Comparison of ENCODE assay signal across 8 cellular contexts in the genomic region with DNA sequence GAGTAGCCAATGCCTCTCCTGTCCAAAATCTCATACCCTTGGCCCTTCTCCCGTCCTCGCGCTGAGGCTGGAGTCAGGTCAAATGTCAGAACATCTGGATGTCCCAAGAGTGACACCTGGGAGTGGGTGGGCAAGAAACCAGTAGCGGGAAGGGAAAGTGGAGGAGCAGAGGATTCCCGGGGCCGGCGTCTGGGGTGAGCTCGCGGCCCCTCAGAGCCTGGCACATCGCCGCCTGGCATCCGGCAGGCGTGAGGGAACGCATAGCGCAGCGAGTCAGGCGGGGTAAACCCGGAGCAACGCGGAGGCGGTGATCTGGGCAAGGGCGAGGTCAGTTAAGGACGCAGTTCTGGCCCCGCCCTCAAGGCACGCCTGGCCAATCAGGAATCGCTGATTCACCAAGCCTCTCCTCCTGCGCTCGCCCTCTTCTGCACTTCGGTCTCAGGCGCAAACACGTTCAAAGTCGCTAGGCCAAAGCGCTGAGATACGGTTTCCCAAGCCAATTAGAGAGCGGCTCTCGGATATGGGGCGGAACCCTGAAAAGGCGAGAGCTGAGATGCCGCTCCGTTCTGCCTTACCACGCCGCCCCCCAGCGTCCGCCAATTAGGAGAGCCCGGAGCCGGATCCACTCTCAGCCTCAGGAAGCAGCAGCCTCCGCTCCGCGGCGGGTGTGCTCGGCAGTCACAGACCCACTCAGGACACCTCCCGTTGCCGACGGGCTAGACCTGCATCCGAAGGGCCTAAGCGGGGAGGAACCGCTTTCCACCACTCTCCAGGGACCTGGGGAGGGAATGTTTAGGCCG. TPM values are rescaled to one million over a fixed set of nuclear protein-coding genes. Genes with fewer than 3 reads are reported as not detected.
DNase-seq lines count a peak whose midpoint lies in the region; ATAC-seq, FAIRE-seq and TF ChIP-seq lines count a peak whose summit lies in the region.

No MANE protein-coding gene starts in this region.

- H3K27ac ChIP-seq in mesodermal cell (ENCODE audit: low read depth, low read length, severe bottlenecking), result peak overlapping the region; percentile 79

- intact Hi-C loops in Caco-2 (cut with micrococcal nuclease; ENCODE audit: unreplicated experiment), result loop anchor here (1.0 to 2.0 kb wide), 6 partner anchors 22 to 355 kb away; a partner anchor contains a TSS

- peak overlapping the region; percentile 96 for H3K9ac ChIP-seq in NT2/D1 (ENCODE audit: insufficient read length, low read depth)

- no peaks in the 10 kb centered on the region for H3K27me3 Mint-ChIP-seq in Caco-2 (ENCODE audit: insufficient read depth, unreplicated experiment)

- H3K36me3 Mint-ChIP-seq in Caco-2 (ENCODE audit: insufficient read depth, unreplicated experiment), result peaks cover 27% of the 10 kb centered on the region

- DNase-seq in Caco-2, result peak; percentile 96 to 98
- DNase-seq in HUDEP-2 (lab: John Stamatoyannopoulos, UW; ENCODE audit: unreplicated experiment in 76 of 76), result peak; percentile 66 to 100 (median 99)
- DNase-seq in NT2/D1 (ENCODE audit: low read depth, low spot score), result peak; percentile 94
- peak; percentile 94 for DNase-seq in activated CD8-positive, alpha-beta memory T cell treated with anti-CD3 and anti-CD28 coated beads, Interleukin-2, amount 50 U/mL, for 4 hours
- peak; percentile 90 to 92 for DNase-seq in stimulated activated CD8-positive, alpha-beta memory T cell treated with anti-CD3 and anti-CD28 coated beads, Interleukin-15, amount 100 ng/mL, for 4 hours (ENCODE audit: low read depth in 2 of 2)

- peak overlapping the region; percentile 75 for H3K27ac Mint-ChIP-seq in Caco-2 (ENCODE audit: unreplicated experiment)

- BruUV-seq in Caco-2 (replicated peaks; lab: Mats Ljungman, UMichigan), result no TSS peak

- CTCF ChIA-PET in Caco-2 (lab: Charles Lee), result interaction anchor here (0.6 to 2.1 kb wide), 14 partner anchors 13 to 1090 kb away, joined by 3 to 15 read pairs (median 4); a partner anchor contains a TSS

- TF ChIP-seq CTCF in Caco-2 (IDR thresholded peaks at IDR 0.05; ENCODE audit: insufficient read depth in 1 of 2, low read depth in 1 of 2, low read length in 1 of 2, severe bottlenecking in 1 of 2, unreplicated experiment in 1 of 2), result peak in 1 of 2 experiments; percentile 3

- H3K27me3 ChIP-seq in Caco-2 (replicated peaks; ENCODE audit: control insufficient read depth, insufficient read depth, low read length) (no peaks in the 10 kb centered on the region), NT2/D1 (ENCODE audit: insufficient read depth, insufficient read length) (peaks cover 18% of the 10 kb centered on the region)

- peaks cover 10% of the 10 kb centered on the region for H3K4me1 Mint-ChIP-seq in Caco-2 (ENCODE audit: low read depth, unreplicated experiment)

- peak overlapping the region; percentile 49 for H3K4me3 ChIP-seq in Caco-2 (ENCODE audit: low read depth, low read length)
- H3K4me3 ChIP-seq in NT2/D1 (ENCODE audit: insufficient read length, low read depth), result peak overlapping the region; percentile 70
- peak overlapping the region; percentile 48 for H3K4me3 ChIP-seq in mesodermal cell (ENCODE audit: extremely low read depth, insufficient read depth, low read length, poor library complexity, severe bottlenecking)

- POLR2A ChIA-PET in Caco-2 (lab: Charles Lee), result interaction anchor here (0.5 to 2.7 kb wide), 5 partner anchors 22 to 277 kb away, joined by 3 to 18 read pairs (median 11); a partner anchor contains a TSS

- H3K4me3 Mint-ChIP-seq in Caco-2 (ENCODE audit: unreplicated experiment), result peak overlapping the region; percentile 85

- no peaks in the 10 kb centered on the region for H3K9me3 Mint-ChIP-seq in Caco-2 (ENCODE audit: unreplicated experiment)

- FAIRE-seq in endometrium (lab: Jason Lieb, UNC), result peak; percentile 98

- ATAC-seq in GM21381 (IDR thresholded peaks at IDR 0.05; ENCODE audit: unreplicated experiment), result peak; percentile 87

- H3K9me3 ChIP-seq in Caco-2 (no peaks in the 10 kb centered on the region), NT2/D1 (ENCODE audit: insufficient read depth, low read length) (no peaks in the 10 kb centered on the region), mesodermal cell (ENCODE audit: control insufficient read depth, low read length) (no peaks in the 10 kb centered on the region)

- H3K4me1 ChIP-seq in Caco-2 (peaks cover 5% of the 10 kb centered on the region; the same call in 1 of the 2 replicates), NT2/D1 (ENCODE audit: insufficient read depth, insufficient read length) (peaks cover 3% of the 10 kb centered on the region), mesodermal cell (ENCODE audit: control insufficient read depth, insufficient read depth, low read length, poor library complexity, severe bottlenecking) (peaks cover 10% of the 10 kb centered on the region)

- WGBS in mesodermal cell (ENCODE audit: insufficient coverage in 2 of 2), 2 experiments, result 1% methylated on average over 49 to 57 of the region's 58 CpGs

- H3K36me3 ChIP-seq in Caco-2 (ENCODE audit: control insufficient read depth, insufficient read depth, low read length), result no peaks in the 10 kb centered on the region; the same call in 1 of the 2 replicates
- H3K36me3 ChIP-seq in NT2/D1 (ENCODE audit: insufficient read depth, insufficient read length, low read length), result peaks cover 16% of the 10 kb centered on the region
- peaks cover 13% of the 10 kb centered on the region for H3K36me3 ChIP-seq in mesodermal cell (ENCODE audit: control insufficient read depth, insufficient read depth, low read length)

RNA-seq across cellular contexts. Expression of a gene that starts 22.5 kb away (rescaled TPM):
- 55.1 and 55.6 TPM in 2 replicates for total RNA-seq in Caco-2 (2022)
- polyA plus RNA-seq in mesodermal cell (2013, experiment 1 of 2), result 52.6 TPM
- 44.6 TPM for polyA plus RNA-seq in mesodermal cell (2013, experiment 2 of 2)

RNA-seq across cellular contexts. Expression of a gene that starts 22.7 kb away (rescaled TPM):
- 2,340 and 2,366 TPM in 2 replicates for total RNA-seq in Caco-2 (2022)
- polyA plus RNA-seq in mesodermal cell (2013, experiment 1 of 2), result 3,649 TPM
- 3,497 TPM for polyA plus RNA-seq in mesodermal cell (2013, experiment 2 of 2)

RNA-seq across cellular contexts. Expression of a gene that starts 27.8 kb away (rescaled TPM):
- 0.34 and 0.67 TPM in 2 replicates for total RNA-seq in Caco-2 (2022)
- 3.1 TPM for polyA plus RNA-seq in mesodermal cell (2013, experiment 1 of 2)
- 2.9 TPM for polyA plus RNA-seq in mesodermal cell (2013, experiment 2 of 2)

RNA-seq across cellular contexts. Expression of a gene that starts 39.9 kb away (rescaled TPM):
- 58.2 and 62.2 TPM in 2 replicates for total RNA-seq in Caco-2 (2022)
- polyA plus RNA-seq in mesodermal cell (2013, experiment 1 of 2), result 57.1 TPM
- 48.4 TPM for polyA plus RNA-seq in mesodermal cell (2013, experiment 2 of 2)

RNA-seq across cellular contexts. Expression of a gene that starts 40.3 kb away (rescaled TPM):
- total RNA-seq in Caco-2 (2022), result 65.9 and 81.8 TPM in 2 replicates
- polyA plus RNA-seq in mesodermal cell (2013, experiment 1 of 2), result 92.7 TPM
- 81.2 TPM for polyA plus RNA-seq in mesodermal cell (2013, experiment 2 of 2)

Comparison
In these comparisons a context has a peak if more than half of its experiments do, and no peak if none do; other contexts are left out.
1. Peak in every context shown above with its lines: DNase-seq, ATAC-seq, H3K4me3 ChIP-seq and H3K27ac ChIP-seq.